ENCODE assay signal across 1 cellular context in the genomic region with DNA sequence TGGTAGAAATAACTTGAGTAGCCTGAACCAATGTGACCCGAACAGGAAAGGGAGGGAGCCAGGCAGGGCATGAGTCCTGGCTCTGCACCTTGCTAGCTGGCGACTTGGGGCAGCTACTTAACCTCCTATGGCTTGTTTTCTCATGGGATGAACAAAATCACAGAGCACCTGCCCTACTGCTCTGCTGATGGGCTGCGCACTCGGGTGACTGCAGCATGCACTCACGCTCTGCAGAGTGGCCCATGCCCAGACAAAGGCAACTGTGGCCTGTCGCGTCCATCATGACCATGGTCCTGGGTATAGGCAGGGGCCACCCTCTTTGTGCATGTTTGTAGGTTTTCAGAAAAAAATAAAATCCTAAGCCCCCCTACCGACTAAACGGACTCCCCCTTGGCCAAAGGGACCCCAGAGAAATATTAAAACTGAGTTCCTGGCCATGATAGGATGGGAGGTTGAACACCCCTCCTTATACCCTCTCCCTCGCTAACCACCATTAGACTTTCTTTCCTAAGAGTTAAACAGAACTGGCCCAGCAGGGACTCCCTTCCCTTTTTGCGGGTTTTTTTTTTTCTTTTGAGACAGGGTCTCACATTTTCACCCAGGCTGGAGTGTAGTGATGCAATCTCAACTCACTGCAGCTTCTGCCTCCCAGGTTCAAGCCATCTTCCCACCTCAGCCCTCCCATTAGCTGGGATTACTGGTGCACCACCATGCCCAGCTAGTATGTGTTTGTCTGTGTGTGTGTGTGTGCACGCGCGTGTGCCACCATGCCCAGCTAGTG.
TF ChIP-seq lines count a peak whose summit lies in the region.

No MANE protein-coding gene starts in this region.

TF ChIP-seq in HCT116, 20 proteins besides CTCF, POLR2A, EP300 and RAD21:
- TF ChIP-seq JUND (IDR thresholded peaks at IDR 0.05) (no peak), ZNF274 (IDR thresholded peaks at IDR 0.05; ENCODE audit: low read depth, low read length) (no peak), FOSL1 (IDR thresholded peaks at IDR 0.05; ENCODE audit: low read depth) (no peak), POLR2AphosphoS5 (IDR thresholded peaks at IDR 0.05; ENCODE audit: low read depth, low read length) (no peak), EZH2phosphoT487 (IDR thresholded peaks at IDR 0.05; ENCODE audit: borderline replicate concordance) (no peak), SIN3A (IDR thresholded peaks at IDR 0.05; ENCODE audit: low read depth) (no peak), SP1 (IDR thresholded peaks at IDR 0.05; ENCODE audit: low read depth) (no peak)
- TF ChIP-seq, protein P1, sequence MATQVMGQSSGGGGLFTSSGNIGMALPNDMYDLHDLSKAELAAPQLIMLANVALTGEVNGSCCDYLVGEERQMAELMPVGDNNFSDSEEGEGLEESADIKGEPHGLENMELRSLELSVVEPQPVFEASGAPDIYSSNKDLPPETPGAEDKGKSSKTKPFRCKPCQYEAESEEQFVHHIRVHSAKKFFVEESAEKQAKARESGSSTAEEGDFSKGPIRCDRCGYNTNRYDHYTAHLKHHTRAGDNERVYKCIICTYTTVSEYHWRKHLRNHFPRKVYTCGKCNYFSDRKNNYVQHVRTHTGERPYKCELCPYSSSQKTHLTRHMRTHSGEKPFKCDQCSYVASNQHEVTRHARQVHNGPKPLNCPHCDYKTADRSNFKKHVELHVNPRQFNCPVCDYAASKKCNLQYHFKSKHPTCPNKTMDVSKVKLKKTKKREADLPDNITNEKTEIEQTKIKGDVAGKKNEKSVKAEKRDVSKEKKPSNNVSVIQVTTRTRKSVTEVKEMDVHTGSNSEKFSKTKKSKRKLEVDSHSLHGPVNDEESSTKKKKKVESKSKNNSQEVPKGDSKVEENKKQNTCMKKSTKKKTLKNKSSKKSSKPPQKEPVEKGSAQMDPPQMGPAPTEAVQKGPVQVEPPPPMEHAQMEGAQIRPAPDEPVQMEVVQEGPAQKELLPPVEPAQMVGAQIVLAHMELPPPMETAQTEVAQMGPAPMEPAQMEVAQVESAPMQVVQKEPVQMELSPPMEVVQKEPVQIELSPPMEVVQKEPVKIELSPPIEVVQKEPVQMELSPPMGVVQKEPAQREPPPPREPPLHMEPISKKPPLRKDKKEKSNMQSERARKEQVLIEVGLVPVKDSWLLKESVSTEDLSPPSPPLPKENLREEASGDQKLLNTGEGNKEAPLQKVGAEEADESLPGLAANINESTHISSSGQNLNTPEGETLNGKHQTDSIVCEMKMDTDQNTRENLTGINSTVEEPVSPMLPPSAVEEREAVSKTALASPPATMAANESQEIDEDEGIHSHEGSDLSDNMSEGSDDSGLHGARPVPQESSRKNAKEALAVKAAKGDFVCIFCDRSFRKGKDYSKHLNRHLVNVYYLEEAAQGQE (IDR thresholded peaks at IDR 0.05; ENCODE audit: low read depth) = no peak
- TF ChIP-seq, protein P2, sequence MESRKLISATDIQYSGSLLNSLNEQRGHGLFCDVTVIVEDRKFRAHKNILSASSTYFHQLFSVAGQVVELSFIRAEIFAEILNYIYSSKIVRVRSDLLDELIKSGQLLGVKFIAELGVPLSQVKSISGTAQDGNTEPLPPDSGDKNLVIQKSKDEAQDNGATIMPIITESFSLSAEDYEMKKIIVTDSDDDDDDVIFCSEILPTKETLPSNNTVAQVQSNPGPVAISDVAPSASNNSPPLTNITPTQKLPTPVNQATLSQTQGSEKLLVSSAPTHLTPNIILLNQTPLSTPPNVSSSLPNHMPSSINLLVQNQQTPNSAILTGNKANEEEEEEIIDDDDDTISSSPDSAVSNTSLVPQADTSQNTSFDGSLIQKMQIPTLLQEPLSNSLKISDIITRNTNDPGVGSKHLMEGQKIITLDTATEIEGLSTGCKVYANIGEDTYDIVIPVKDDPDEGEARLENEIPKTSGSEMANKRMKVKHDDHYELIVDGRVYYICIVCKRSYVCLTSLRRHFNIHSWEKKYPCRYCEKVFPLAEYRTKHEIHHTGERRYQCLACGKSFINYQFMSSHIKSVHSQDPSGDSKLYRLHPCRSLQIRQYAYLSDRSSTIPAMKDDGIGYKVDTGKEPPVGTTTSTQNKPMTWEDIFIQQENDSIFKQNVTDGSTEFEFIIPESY (IDR thresholded peaks at IDR 0.05; ENCODE audit: extremely low read depth, insufficient replicate concordance, low read length) = no peak
